ENCODE assay signal across 1 cellular context in the genomic region with DNA sequence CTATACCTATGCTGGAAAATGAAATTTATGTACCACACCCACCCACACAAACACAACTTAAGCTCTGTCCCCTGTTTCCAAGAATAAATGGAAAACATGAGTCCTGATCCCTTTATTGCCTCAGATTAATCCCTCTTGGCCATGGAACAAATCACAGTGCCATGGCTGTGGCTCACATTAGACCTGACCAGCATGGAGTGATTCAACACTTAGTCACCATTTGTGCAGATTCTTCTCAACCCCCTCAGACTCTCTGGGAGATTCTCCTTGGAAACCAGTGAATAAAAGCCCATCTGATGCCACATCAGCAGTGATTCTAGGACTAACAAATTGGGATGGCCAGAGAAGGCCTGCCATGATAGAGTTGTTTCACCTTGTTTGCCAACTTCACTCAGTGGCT.
TF ChIP-seq lines count a peak whose summit lies in the region.

No MANE protein-coding gene starts in this region.

TF ChIP-seq in endothelial cell of umbilical vein, 7 proteins besides CTCF, POLR2A, EP300 and RAD21 (continued from another document):
- peak; percentile 62 for TF ChIP-seq FOS (IDR thresholded peaks at IDR 0.05; ENCODE audit: borderline replicate concordance, insufficient read depth, low read length)
TF ChIP-seq in endothelial cell of umbilical vein: peak in this region for 1.
